ENCODE assay signal across 11 cellular contexts in the genomic region with DNA sequence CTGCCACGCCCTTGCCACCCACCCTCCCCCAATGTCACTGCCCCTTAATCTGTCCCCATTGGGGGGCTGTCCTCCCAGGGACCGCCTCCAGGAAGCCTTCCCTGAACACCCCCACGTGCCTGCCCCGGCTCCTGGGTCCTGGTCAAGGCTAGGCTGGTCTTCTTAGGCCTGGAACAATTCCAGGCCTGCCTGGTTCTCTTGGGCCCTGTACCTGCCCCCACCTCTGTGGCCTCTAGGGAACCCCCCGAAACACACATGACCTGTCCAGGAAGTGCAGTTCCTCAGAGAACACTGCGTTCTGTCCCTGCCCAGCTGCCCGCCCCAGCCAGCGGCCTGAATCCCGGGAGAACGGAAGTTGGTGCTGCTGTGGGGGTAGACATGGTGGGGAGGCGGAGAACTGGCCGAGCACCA. TPM values are rescaled to one million over a fixed set of nuclear protein-coding genes. Genes with fewer than 3 reads are reported as not detected.
DNase-seq lines count a peak whose midpoint lies in the region; ATAC-seq and TF ChIP-seq lines count a peak whose summit lies in the region.
"Had no signal": no experiment of that assay in that cellular context is flagged by ENCODE, and none has a peak within 500 bp of the region (broad histone marks: within the 10 kb centered on the region; RNA-seq: fewer than 3 reads in every experiment).

No MANE protein-coding gene starts in this region.

- H3K9me3 Mint-ChIP-seq in H9 (no peaks in the 10 kb centered on the region), brain (no peaks in the 10 kb centered on the region)

- no CpG with 5 or more reads among the region's 12 CpGs for WGBS in H9 (ENCODE audit: extremely low coverage, insufficient read length, low lambda C conversion rate)
- 62% methylated on average over 6 of the region's 12 CpGs for WGBS in right lobe of liver (ENCODE audit: insufficient coverage, low coverage, low lambda C conversion rate, missing lambda C conversion rate)

- no peak overlapping the region for H4K8ac ChIP-seq in H9 (replicated peaks; ENCODE audit: insufficient read length, low read depth, low read length)

- H3K9me3 ChIP-seq in H9 (ENCODE audit: control insufficient read depth, low read depth, low read length) (no peaks in the 10 kb centered on the region), right lobe of liver (no peaks in the 10 kb centered on the region)

- no peak for TF ChIP-seq CTCF in H9 (conservative IDR thresholded peaks at IDR 0.05)
- TF ChIP-seq CTCF in brain (conservative IDR thresholded peaks at IDR 0.05), result no peak
- TF ChIP-seq CTCF in right lobe of liver (IDR thresholded peaks at IDR 0.05), result no peak

- H2BK15ac ChIP-seq in H9 (ENCODE audit: low read depth, low read length), result no peak overlapping the region

- no peak overlapping the region for H3K4me2 ChIP-seq in H9 (ENCODE audit: insufficient read depth, insufficient read length, low read length)

- no peak overlapping the region for H2BK120ac ChIP-seq in H9 (ENCODE audit: low read depth, low read length, poor library complexity, severe bottlenecking)

- no peak overlapping the region for H2AFZ ChIP-seq in H9 (ENCODE audit: low read length)

- H3K4ac ChIP-seq in H9 (ENCODE audit: low read depth, low read length), result no peak overlapping the region

- H3K9ac ChIP-seq in H9 (ENCODE audit: extremely low read depth, insufficient read length, low read length), result no peak overlapping the region

- H4K5ac ChIP-seq in H9 (ENCODE audit: insufficient read length, low read depth, low read length), result no peak overlapping the region

- no peak for TF ChIP-seq POLR2A in right lobe of liver (IDR thresholded peaks at IDR 0.05)

- H3K4me3 ChIP-seq in right lobe of liver, result no peak overlapping the region

- no peak overlapping the region for H2AK5ac ChIP-seq in H9 (ENCODE audit: insufficient read length, low read length)

- peaks cover 2% of the 10 kb centered on the region for H4K20me1 ChIP-seq in H9 (ENCODE audit: control insufficient read depth, insufficient read depth, insufficient read length)

- H3K4me1 Mint-ChIP-seq in H9, result no peaks in the 10 kb centered on the region
- peaks cover 20% of the 10 kb centered on the region for H3K4me1 Mint-ChIP-seq in brain

- H4K91ac ChIP-seq in H9 (ENCODE audit: insufficient read length, low read depth, low read length), result no peak overlapping the region

- no peaks in the 10 kb centered on the region for H3K27me3 Mint-ChIP-seq in H9 (ENCODE audit: low read depth)
- no peaks in the 10 kb centered on the region for H3K27me3 Mint-ChIP-seq in brain

- DNase-seq in H9, result no peak
- DNase-seq in right lobe of liver, result peak; percentile 31 to 57 (median 54)
- peak; percentile 18 for DNase-seq in stimulated activated CD8-positive, alpha-beta memory T cell treated with anti-CD3 and anti-CD28 coated beads, Interleukin-4, amount 100 ng/mL, for 48 hours
- no peak for DNase-seq in SW480 (ENCODE audit: low spot score)
- DNase-seq in effector CD8-positive, alpha-beta T cell (lab: John Stamatoyannopoulos, UW), result no peak
- DNase-seq: DMS53, Karpas-422, T1000 had no signal

- H3K27ac ChIP-seq in H9 (ENCODE audit: insufficient read length, low read depth, low read length) (no peak overlapping the region), right lobe of liver (peak overlapping the region in 2 of 3 donors; percentile 47 to 73)

- no peak overlapping the region for H2BK20ac ChIP-seq in H9 (ENCODE audit: low read depth, low read length, poor library complexity, severe bottlenecking)

- H3K18ac ChIP-seq in H9 (ENCODE audit: insufficient read length, low read depth, low read length), result no peak overlapping the region

- H3K4me3 Mint-ChIP-seq in H9 (no peak overlapping the region), brain (peak overlapping the region in 1 of 5 experiments; percentile 42)

- H3K36me3 Mint-ChIP-seq in H9 (ENCODE audit: insufficient read depth in 1 of 3, low read depth in 3 of 3) (peaks cover 5 to 18% (median 12%) of the 10 kb centered on the region in 3 experiments; a peak in 4 of 7 replicates), brain (peaks cover 12% of the 10 kb centered on the region)

- no peaks in the 10 kb centered on the region for H3K79me1 ChIP-seq in H9 (ENCODE audit: insufficient read depth, low read depth, low read length, poor library complexity, severe bottlenecking)

- H3K27me3 ChIP-seq in H9 (ENCODE audit: insufficient read depth, low read length) (no peaks in the 10 kb centered on the region), right lobe of liver (no peaks in the 10 kb centered on the region)

- peak overlapping the region in 2 of 3 experiments; percentile 19 to 61; a peak in 3 of 7 replicates for H3K27ac Mint-ChIP-seq in H9
- peak overlapping the region in 3 of 5 experiments; percentile 58 to 70 (median 66) for H3K27ac Mint-ChIP-seq in brain

- H3K14ac ChIP-seq in H9 (ENCODE audit: insufficient read depth, low read length), result no peak overlapping the region

- H3K23me2 ChIP-seq in H9 (ENCODE audit: insufficient read length, low read depth, low read length, poor library complexity, severe bottlenecking), result peaks cover 9% of the 10 kb centered on the region

- H3K56ac ChIP-seq in H9 (ENCODE audit: insufficient read length, low read depth, low read length), result no peak overlapping the region

- H2BK12ac ChIP-seq in H9 (ENCODE audit: insufficient read length, low read depth, low read length), result no peak overlapping the region

- H3K79me2 ChIP-seq in H9 (ENCODE audit: insufficient read depth, low read length), result no peaks in the 10 kb centered on the region

- no peak overlapping the region for H3K23ac ChIP-seq in H9 (ENCODE audit: insufficient read length, low read depth, low read length)

- H2BK5ac ChIP-seq in H9 (ENCODE audit: insufficient read length, low read length), result no peak overlapping the region

- no peak overlapping the region for H3T11ph ChIP-seq in H9 (ENCODE audit: low read length)

- H3K4me1 ChIP-seq in H9 (ENCODE audit: insufficient read depth, low read length), result no peaks in the 10 kb centered on the region
- peaks cover 0 to 26% (median 3%) of the 10 kb centered on the region in 4 donors for H3K4me1 ChIP-seq in right lobe of liver

- H3K36me3 ChIP-seq in right lobe of liver, result peaks cover 0 to 15% (median 0%) of the 10 kb centered on the region in 4 donors

- ATAC-seq in right lobe of liver, result peak; percentile 18 to 62 (median 34)
- no peak for ATAC-seq in HG02981 (IDR thresholded peaks at IDR 0.05; ENCODE audit: unreplicated experiment)
- ATAC-seq in GM19328 (IDR thresholded peaks at IDR 0.05; ENCODE audit: unreplicated experiment), result no peak

- intact Hi-C loops in right lobe of liver (cut with DNase I), result no loop called here

RNA-seq across cellular contexts. Expression of gene MXD4, which starts 5.1 kb away (rescaled TPM):
- total RNA-seq in H9 (2021) (24.1 and 25.4 TPM in 2 replicates), right lobe of liver (10 to 100 TPM; 17.8 to 23.0 (median 19.7) TPM)
- 58.0 TPM for polyA plus RNA-seq in brain (ENCODE audit: insufficient read depth, low read depth, low replicate concordance)

RNA-seq across cellular contexts. Expression of gene HAUS3, which starts 14.9 kb away (rescaled TPM):
- total RNA-seq in H9 (2021) (18.0 and 19.1 TPM in 2 replicates), right lobe of liver (1 to 10 TPM; 3.5 to 5.1 (median 4.6) TPM)
- polyA plus RNA-seq in brain (ENCODE audit: insufficient read depth, low read depth, low replicate concordance), result 3.8 TPM

RNA-seq across cellular contexts. Expression of gene POLN, which starts 14.9 kb away (rescaled TPM):
- total RNA-seq in H9 (2021) (0.74 and 1.5 TPM in 2 replicates), right lobe of liver (1 to 10 TPM in 4 of 6 experiments, under 1 TPM in 2; 0.87 to 2.5 (median 1.4) TPM)
- polyA plus RNA-seq in brain (ENCODE audit: insufficient read depth, low read depth, low replicate concordance), result 1.1 TPM

Comparison
In these comparisons a context has a peak if more than half of its experiments do, and no peak if none do; other contexts are left out.
1. DNase-seq: peak in right lobe of liver (3 of 3) and stimulated activated CD8-positive, alpha-beta memory T cell treated with anti-CD3 and anti-CD28 coated beads, Interleukin-4, amount 100 ng/mL, for 48 hours (single experiment); none in H9 (single experiment), SW480 (single experiment) and effector CD8-positive, alpha-beta T cell (single experiment).
2. ATAC-seq: peak in right lobe of liver (4 of 4); none in HG02981 (single experiment) and GM19328 (single experiment).